24 cellular contexts compared by ENCODE assay signal in genomic region chr7:143459359-143459758, GRCh38. TPM values are rescaled to one million over a fixed set of nuclear protein-coding genes. Genes with fewer than 3 reads are reported as not detected.
"Had no signal": no experiment of that assay in that cellular context is flagged by ENCODE, and none has a peak within 500 bp of the region (broad histone marks: within the 10 kb centered on the region; RNA-seq: fewer than 3 reads in every experiment).

No MANE protein-coding gene starts in this region.

- H3K27ac ChIP-seq: colonic mucosa, hepatocyte, neutrophil, ovary, right atrium auricular region, sigmoid colon, stomach, thoracic aorta, transverse colon had no signal

- H3K4me3 Mint-ChIP-seq: naive thymus-derived CD8-positive, alpha-beta T cell had no signal

- H3K4me2 ChIP-seq: hepatocyte had no signal

- H3K27me3 Mint-ChIP-seq: naive thymus-derived CD8-positive, alpha-beta T cell had no signal

- H3K4me3 ChIP-seq: colonic mucosa, hepatocyte, ovary, right atrium auricular region, sigmoid colon, skin epidermis, stomach, thoracic aorta, transverse colon had no signal

- H3K79me2 ChIP-seq: hepatocyte had no signal

- ATAC-seq: naive thymus-derived CD8-positive, alpha-beta T cell had no signal

- DNase-seq: colonic mucosa; dermis blood vessel endothelial cell; erythroblast; head of caudate nucleus; naive thymus-derived CD8-positive, alpha-beta T cell; ovary; sigmoid colon; stimulated activated CD4-positive, alpha-beta T cell treated with anti-CD3 and anti-CD28 coated beads, Interleukin-12 subunit alpha, Interleukin-12 subunit beta, amount 100 ng/mL, for 4 hours; stimulated activated naive CD4-positive, alpha-beta T cell; stomach; substantia nigra; transverse colon had no signal

- H3K27me3 ChIP-seq: colonic mucosa, hepatocyte, neutrophil, ovary, right atrium auricular region, sigmoid colon, stomach, transverse colon had no signal

- H3K4me1 ChIP-seq: colonic mucosa, right atrium auricular region, sigmoid colon, stomach, transverse colon had no signal

- H2AFZ ChIP-seq: hepatocyte had no signal

- H3K36me3 ChIP-seq: colonic mucosa, neutrophil, ovary, right atrium auricular region, sigmoid colon, stomach, thoracic aorta, transverse colon had no signal

- H3K9me3 ChIP-seq: colonic mucosa, neutrophil, ovary, sigmoid colon, stomach, thoracic aorta had no signal

RNA-seq across cellular contexts. Expression of gene TAS2R60, which starts 16.1 kb away (rescaled TPM):
- total RNA-seq: cerebellum, colonic mucosa, dermis blood vessel endothelial cell, hepatocyte, kidney epithelial cell, lung microvascular endothelial cell, right atrium auricular region, sigmoid colon, stomach, transverse colon had no signal
- polyA plus RNA-seq: hepatocyte, liver, neural cell, ovary, sigmoid colon, stomach, urinary bladder had no signal

RNA-seq across cellular contexts. Expression of gene TAS2R41, which starts 18.3 kb away (rescaled TPM):
- total RNA-seq: cerebellum, colonic mucosa, dermis blood vessel endothelial cell, hepatocyte, kidney epithelial cell, lung microvascular endothelial cell, mesenteric fat pad, right atrium auricular region, transverse colon, urinary bladder had no signal
- polyA plus RNA-seq: hepatocyte; liver; naive thymus-derived CD8-positive, alpha-beta T cell; neural cell; ovary; sigmoid colon; stomach; urinary bladder had no signal

RNA-seq across cellular contexts. Expression of gene EPHA1, which starts 50.7 kb away (rescaled TPM):
- total RNA-seq: dermis blood vessel endothelial cell had no signal
- polyA plus RNA-seq: neural cell had no signal
